Comparison of ENCODE assay signal across 21 cellular contexts in the genomic region with DNA sequence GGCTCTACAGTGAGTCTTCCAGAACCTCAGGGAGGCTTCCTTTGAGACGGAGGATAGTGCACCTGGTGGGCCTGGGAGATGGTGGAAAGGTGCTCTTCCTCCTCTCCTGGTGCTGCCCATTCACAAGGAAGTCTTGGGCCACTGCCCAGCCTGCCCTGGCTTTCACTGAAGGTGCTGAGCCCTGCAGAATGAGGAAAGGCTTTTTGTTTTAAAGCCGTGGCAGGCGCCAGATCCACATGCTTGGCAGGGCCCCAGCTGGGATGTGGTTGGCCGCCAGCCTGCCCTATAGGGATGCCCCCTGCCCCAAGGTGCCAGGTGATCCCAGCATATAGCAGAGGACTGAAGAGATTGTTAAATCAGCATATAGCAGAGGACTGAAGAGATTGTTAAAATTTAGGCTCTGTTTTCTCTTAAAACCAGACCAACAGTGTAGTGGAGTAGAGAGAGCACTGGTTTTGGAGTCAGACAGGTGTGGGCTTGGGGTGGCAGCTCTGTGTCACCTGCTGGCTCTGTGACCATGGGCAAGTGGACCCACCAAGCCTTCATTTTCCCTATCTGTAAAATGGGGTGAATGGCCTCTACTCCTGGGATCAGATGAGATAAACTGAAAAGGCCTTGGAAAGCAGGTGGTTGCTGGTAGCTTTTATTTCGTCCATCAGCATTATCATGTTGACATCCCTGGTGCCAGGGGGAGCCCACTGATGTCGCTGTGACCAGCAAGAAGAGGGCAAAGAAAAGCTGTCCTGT. TPM values are rescaled to one million over a fixed set of nuclear protein-coding genes. Genes with fewer than 3 reads are reported as not detected.
A peak's percentile ranks its signal among the peaks of the same experiment; 100 is the strongest.
DNase-seq lines count a peak whose midpoint lies in the region; ATAC-seq, FAIRE-seq and TF ChIP-seq lines count a peak whose summit lies in the region.
"Had no signal": no experiment of that assay in that cellular context is flagged by ENCODE, and none has a peak within 500 bp of the region (broad histone marks: within the 10 kb centered on the region; RNA-seq: fewer than 3 reads in every experiment).

No MANE protein-coding gene starts in this region.

- H3K9me3 ChIP-seq in AG04450 (ENCODE audit: control insufficient read depth, insufficient read depth, low read length) (no peaks in the 10 kb centered on the region), MG63 (no peaks in the 10 kb centered on the region), neutrophil (no peaks in the 10 kb centered on the region), suprapubic skin (no peaks in the 10 kb centered on the region)
- H3K9me3 ChIP-seq: right atrium auricular region had no signal

- no peak for FAIRE-seq in RCC 7860 (lab: Jason Lieb, UNC)

- DNase-seq in AG04450 (ENCODE audit: low read depth, low spot score) (no peak), MG63 (peak; percentile 38), astrocyte of the cerebellum (ENCODE audit: low read depth) (peak; percentile 18), cerebellar nuclear complex (lab: John Stamatoyannopoulos, UW) (no peak), RCC 7860 (ENCODE audit: low spot score) (no peak), suprapubic skin (ENCODE audit: low spot score in 2 of 2) (no peak)
- DNase-seq: activated CD4-positive, CD25-positive, alpha-beta regulatory T cell treated with anti-CD3 and anti-CD28 coated beads, Interleukin-2, amount 50 U/mL, for 72 hours; activated CD8-positive, alpha-beta memory T cell treated with anti-CD3 and anti-CD28 coated beads, Interleukin-2, amount 50 U/mL, for 4 hours; activated naive CD4-positive, alpha-beta T cell treated with Interleukin-2 at 50 U/mL for 16 hours; COR-L47; cortex of kidney; foreskin fibroblast; NCI-H1930; NCI-H510A; nephron progenitor cell; stimulated activated naive CD4-positive, alpha-beta T cell treated with Interleukin-2 at 50 U/mL for 16 hours; T1000 had no signal

- H3K4me3 ChIP-seq in AG04450 (ENCODE audit: low read depth, low read length): no peak overlapping the region
- H3K4me3 ChIP-seq in MG63: no peak overlapping the region
- H3K4me3 ChIP-seq in astrocyte of the cerebellum (ENCODE audit: low read depth, low read length): no peak overlapping the region
- no peak overlapping the region for H3K4me3 ChIP-seq in neutrophil (ENCODE audit: low read depth in 1 of 2, low read length in 1 of 2)
- H3K4me3 ChIP-seq in suprapubic skin: no peak overlapping the region
- H3K4me3 ChIP-seq: right atrium auricular region, SK-N-MC had no signal

- H3K4me1 ChIP-seq in neutrophil (ENCODE audit: control insufficient read depth in 1 of 2, insufficient read depth in 1 of 2, low read depth in 1 of 2, low read length in 1 of 2) (peaks cover 11 to 19% of the 10 kb centered on the region in 2 experiments), suprapubic skin (peaks cover 37% of the 10 kb centered on the region)

- 74% methylated on average over 3 of the region's 6 CpGs for WGBS in suprapubic skin

- H3K27me3 ChIP-seq in AG04450 (ENCODE audit: control insufficient read depth, insufficient read depth, low read length): no peaks in the 10 kb centered on the region
- no peaks in the 10 kb centered on the region for H3K27me3 ChIP-seq in MG63
- H3K27me3 ChIP-seq in neutrophil: no peaks in the 10 kb centered on the region
- no peaks in the 10 kb centered on the region for H3K27me3 ChIP-seq in suprapubic skin
- H3K27me3 ChIP-seq: right atrium auricular region had no signal

- in situ Hi-C loops in astrocyte of the cerebellum (cut with HindIII; ENCODE audit: low sequenced_read_pairs): loop anchor here (25.0 kb wide), 1 partner anchor 168 kb away; no protein-coding TSS in a partner anchor

- POLR2A ChIA-PET in AG04450 (lab: Yijun Ruan, JAX): no interaction called here

- no peak for TF ChIP-seq CTCF in AG04450 (IDR thresholded peaks at IDR 0.05; ENCODE audit: low read depth, low read length)
- TF ChIP-seq CTCF in astrocyte of the cerebellum (IDR thresholded peaks at IDR 0.05; ENCODE audit: low read depth, low read length, missing control alignments): no peak
- TF ChIP-seq CTCF in neutrophil (IDR thresholded peaks at IDR 0.05): no peak
- TF ChIP-seq CTCF in suprapubic skin (IDR thresholded peaks at IDR 0.05): no peak

- TF ChIP-seq EP300 in suprapubic skin (IDR thresholded peaks at IDR 0.05): no peak

- CTCF ChIA-PET in AG04450 (lab: Charles Lee): interaction anchor here (5.7 kb wide), 1 partner anchor 252 kb away, joined by 49 read pairs; no protein-coding TSS in a partner anchor

- no peak for ATAC-seq in GM19455 (IDR thresholded peaks at IDR 0.05; ENCODE audit: unreplicated experiment)

- TF ChIP-seq POLR2A in suprapubic skin (IDR thresholded peaks at IDR 0.05): no peak

- no peaks in the 10 kb centered on the region for H3K36me3 ChIP-seq in MG63
- H3K36me3 ChIP-seq in neutrophil: peaks cover 100% of the 10 kb centered on the region
- H3K36me3 ChIP-seq in suprapubic skin: peaks cover 5% of the 10 kb centered on the region

- peak overlapping the region; percentile 21 for H3K27ac ChIP-seq in AG04450 (ENCODE audit: low read depth, low read length)
- peak overlapping the region; percentile 83 for H3K27ac ChIP-seq in neutrophil
- no peak overlapping the region for H3K27ac ChIP-seq in suprapubic skin
- H3K27ac ChIP-seq: SK-N-MC had no signal

RNA-seq across cellular contexts. Expression of a gene that starts 53.3 kb away (rescaled TPM):
- polyA plus RNA-seq in AG04450 (2011; rRNA removed): 30.8 and 33.5 TPM in 2 replicates
- polyA minus RNA-seq in AG04450 (2011; rRNA and poly(A)+ RNA removed): 60.0 and 62.6 TPM in 2 replicates
- 2.6 and 3.4 TPM in 2 replicates for total RNA-seq in MG63 (2014; rRNA removed; shearing (Covaris generic); ENCODE audit: low replicate concordance)
- 100 to 1,000 TPM in 2 of 4 donors, 10 to 100 TPM in 2; 85.4 to 149 (median 102) TPM for total RNA-seq in suprapubic skin

Comparison
In these comparisons a context has a peak if more than half of its experiments do, and no peak if none do; other contexts are left out.
1. DNase-seq: peak in MG63 (single experiment) and astrocyte of the cerebellum (single experiment); none in AG04450 (single experiment), cerebellar nuclear complex (0 of 2), RCC 7860 (single experiment) and suprapubic skin (0 of 2).
2. RNA of a gene that starts 53.3 kb away (total RNA-seq): 85.4 to 149 TPM in suprapubic skin; 2.6 to 3.4 TPM in MG63; every median in the first group is over 10 times any median in the second.